8 cellular contexts compared by ENCODE assay signal in genomic region chr16:15093940-15094827, GRCh38. TPM values are rescaled to one million over a fixed set of nuclear protein-coding genes. Genes with fewer than 3 reads are reported as not detected.
DNase-seq lines count a peak whose midpoint lies in the region; ATAC-seq and TF ChIP-seq lines count a peak whose summit lies in the region.
"Not testable (repeated sequence)": the region's sequence is repeated elsewhere in the genome, so short reads cannot be mapped to it uniquely, and the experiment has no call there.

Gene RRN3 (minus strand): TSS chr16:15094272. CDS start chr16:15094233, 39 bp downstream.

- H3K4me3 Mint-ChIP-seq in CD4-positive, CD25-positive, alpha-beta regulatory T cell, result peak within 1 kb of the TSS; percentile 97 to 98 (median 97)
- H3K4me3 Mint-ChIP-seq in activated CD4-positive, alpha-beta memory T cell treated with anti-CD3 and anti-CD28 coated beads for 36 hours, result peak within 1 kb of the TSS; percentile 97

- TF ChIP-seq POLR2A in lower leg skin (IDR thresholded peaks at IDR 0.05), result not testable (repeated sequence)

- peak within 1 kb of the TSS; percentile 97 to 99 (median 98) for H3K27ac Mint-ChIP-seq in CD4-positive, CD25-positive, alpha-beta regulatory T cell
- H3K27ac Mint-ChIP-seq in activated CD4-positive, alpha-beta memory T cell treated with anti-CD3 and anti-CD28 coated beads for 36 hours, result peak within 1 kb of the TSS; percentile 96

- 2 to 3% methylated on average over 47 to 49 of the region's 56 CpGs for WGBS in lower leg skin, 2 donors

- H3K27me3 ChIP-seq in CD4-positive, CD25-positive, alpha-beta regulatory T cell (ENCODE audit: control insufficient read depth, insufficient read depth, low read length); dorsolateral prefrontal cortex: not testable (repeated sequence)

- intact Hi-C loops in activated CD4-positive, alpha-beta memory T cell treated with anti-CD3 and anti-CD28 coated beads for 36 hours (cut with micrococcal nuclease); dorsolateral prefrontal cortex (cut with DNase I); lower leg skin (cut with DNase I; ENCODE audit: low total_unique reads): not testable (repeated sequence)

- not testable (repeated sequence) for H3K36me3 Mint-ChIP-seq in CD4-positive, CD25-positive, alpha-beta regulatory T cell
- H3K36me3 Mint-ChIP-seq in activated CD4-positive, alpha-beta memory T cell treated with anti-CD3 and anti-CD28 coated beads for 36 hours, result peaks cover 16% of the 10 kb centered on the region

- H3K4me3 ChIP-seq in CD4-positive, CD25-positive, alpha-beta regulatory T cell (ENCODE audit: low read depth, low read length), result peak within 1 kb of the TSS; percentile 90
- H3K4me3 ChIP-seq in dorsolateral prefrontal cortex (peak within 1 kb of the TSS; percentile 54 to 98 (median 75)), lower leg skin (ENCODE audit: low read depth, poor library complexity, severe bottlenecking) (peak within 1 kb of the TSS; percentile 25)

- H3K4me1 ChIP-seq in CD4-positive, CD25-positive, alpha-beta regulatory T cell (ENCODE audit: control insufficient read depth, insufficient read depth, low read length, poor library complexity, severe bottlenecking), result peaks cover 14% of the 10 kb centered on the region

- peak; percentile 99 to 100 for ATAC-seq in CD4-positive, CD25-positive, alpha-beta regulatory T cell (ENCODE audit: low read depth in 2 of 2)
- peak; percentile 99 for ATAC-seq in GM19452 (IDR thresholded peaks at IDR 0.05; ENCODE audit: unreplicated experiment)
- ATAC-seq in HG03575 (IDR thresholded peaks at IDR 0.05; ENCODE audit: extremely low read depth, insufficient number of reproducible peaks, low FRiP score, unreplicated experiment), result peak; percentile 68

- not testable (repeated sequence) for H3K27me3 Mint-ChIP-seq in CD4-positive, CD25-positive, alpha-beta regulatory T cell; activated CD4-positive, alpha-beta memory T cell treated with anti-CD3 and anti-CD28 coated beads for 36 hours

- CTCF ChIA-PET in activated CD4-positive, alpha-beta memory T cell treated with anti-CD3 and anti-CD28 coated beads for 36 hours (lab: Charles Lee), result interaction anchor here (1.5 kb wide), 1 partner anchor 125 kb away, joined by 4 read pairs; no protein-coding TSS in a partner anchor

- POLR2A ChIA-PET in activated CD4-positive, alpha-beta memory T cell treated with anti-CD3 and anti-CD28 coated beads for 36 hours (lab: Charles Lee), result interaction anchor here (0.6 to 1.1 kb wide), 2 partner anchors 37 to 542 kb away, joined by 3 to 6 read pairs; no protein-coding TSS in a partner anchor

- not testable (repeated sequence) for H3K36me3 ChIP-seq in CD4-positive, CD25-positive, alpha-beta regulatory T cell (ENCODE audit: control insufficient read depth, insufficient read depth, low read length)

- H3K9me3 ChIP-seq in CD4-positive, CD25-positive, alpha-beta regulatory T cell (ENCODE audit: control insufficient read depth in 2 of 2, low read length in 2 of 2), result not testable (repeated sequence)

- H3K27ac ChIP-seq in CD4-positive, CD25-positive, alpha-beta regulatory T cell (ENCODE audit: insufficient read depth, low read length, poor library complexity, severe bottlenecking), result peak within 1 kb of the TSS; percentile 68
- H3K27ac ChIP-seq in dorsolateral prefrontal cortex, result peak within 1 kb of the TSS in 55 of 59 donors; percentile 3 to 90 (median 76)

- H3K9me3 Mint-ChIP-seq in CD4-positive, CD25-positive, alpha-beta regulatory T cell; activated CD4-positive, alpha-beta memory T cell treated with anti-CD3 and anti-CD28 coated beads for 36 hours: not testable (repeated sequence)

- H3K4me1 Mint-ChIP-seq in CD4-positive, CD25-positive, alpha-beta regulatory T cell, result peaks cover 14 to 39% (median 19%) of the 10 kb centered on the region in 4 donors
- peaks cover 26% of the 10 kb centered on the region for H3K4me1 Mint-ChIP-seq in activated CD4-positive, alpha-beta memory T cell treated with anti-CD3 and anti-CD28 coated beads for 36 hours (ENCODE audit: low read depth)

- DNase-seq in CD4-positive, CD25-positive, alpha-beta regulatory T cell, result peak; percentile 80 to 93 (median 83)
- DNase-seq in NCI-H82 (lab: John Stamatoyannopoulos, UW) (peak; percentile 95), dorsolateral prefrontal cortex (peak; percentile 88 to 96 (median 94)), lower leg skin (ENCODE audit: low spot score in 2 of 2) (peak; percentile 91 to 98)
- DNase-seq in activated CD4-positive, alpha-beta memory T cell treated with anti-CD3 and anti-CD28 coated beads for 36 hours, result peak; percentile 93
- DNase-seq in stimulated activated CD4-positive, alpha-beta T cell treated with anti-CD3 and anti-CD28 coated beads, Interleukin-4, amount 100 ng/mL, for 4 hours, result peak; percentile 82 to 84

- peak in 42 of 56 donors; percentile 6 to 62 (median 32) for TF ChIP-seq CTCF in dorsolateral prefrontal cortex (IDR thresholded peaks at IDR 0.05 in 54 of 56, conservative IDR thresholded peaks at IDR 0.05 in 2 of 56; ENCODE audit: low read depth in 1 of 56, partially characterized antibody in 56 of 56)
- not testable (repeated sequence) for TF ChIP-seq CTCF in lower leg skin (IDR thresholded peaks at IDR 0.05)

RNA-seq across cellular contexts. Expression of gene RRN3, which starts in this region (rescaled TPM):
- 29.9 TPM for total RNA-seq in CD4-positive, CD25-positive, alpha-beta regulatory T cell
- polyA plus RNA-seq in CD4-positive, CD25-positive, alpha-beta regulatory T cell, result 10 to 100 TPM; 21.6 to 31.3 (median 27.1) TPM
- total RNA-seq in activated CD4-positive, alpha-beta memory T cell treated with anti-CD3 and anti-CD28 coated beads for 36 hours, result 10 to 100 TPM; 32.6 to 32.9 TPM
- total RNA-seq in dorsolateral prefrontal cortex (10 to 100 TPM; 19.2 to 37.4 (median 27.2) TPM), lower leg skin (10 to 100 TPM; 19.1 to 29.0 (median 25.3) TPM)

Comparison
In these comparisons a context has a peak if more than half of its experiments do, and no peak if none do; other contexts are left out.
1. Peak in every context shown above with its lines: DNase-seq, ATAC-seq, H3K4me3 ChIP-seq and H3K27ac ChIP-seq.
2. H3K4me3 ChIP-seq: peak in every context shown above with its lines; median percentile 90 in CD4-positive, CD25-positive, alpha-beta regulatory T cell; 75 in dorsolateral prefrontal cortex; 25 in lower leg skin.